18 cellular contexts compared by ENCODE assay signal in genomic region chr1:47582891-47583608, GRCh38.
A peak's percentile ranks its signal among the peaks of the same experiment; 100 is the strongest.
DNase-seq lines count a peak whose midpoint lies in the region; ATAC-seq, FAIRE-seq and TF ChIP-seq lines count a peak whose summit lies in the region.
"Had no signal": no experiment of that assay in that cellular context is flagged by ENCODE, and none has a peak within 500 bp of the region (broad histone marks: within the 10 kb centered on the region; RNA-seq: fewer than 3 reads in every experiment).

No MANE protein-coding gene starts in this region.

- H3K9me3 Mint-ChIP-seq in MCF 10A (ENCODE audit: unreplicated experiment): no peaks in the 10 kb centered on the region

- H3K18ac ChIP-seq in mesenchymal stem cell (ENCODE audit: low read depth in 1 of 2, low read length in 2 of 2): no peak overlapping the region

- CTCF ChIA-PET in MCF 10A (lab: Yijun Ruan, JAX): no interaction called here
- CTCF ChIA-PET in K562 (lab: Yijun Ruan, JAX; ENCODE audit: low intra/inter-chr PET ratio): no interaction called here

- TF ChIP-seq POLR2A in breast epithelium (IDR thresholded peaks at IDR 0.05) (no peak), K562 (conservative IDR thresholded peaks at IDR 0.05) (no peak), vagina (IDR thresholded peaks at IDR 0.05) (no peak), GM12891 (IDR thresholded peaks at IDR 0.05; ENCODE audit: low read depth, low read length) (no peak)

- H4K20me1 ChIP-seq in K562 (replicated peaks; ENCODE audit: control insufficient read depth, insufficient read depth, low read length): no peaks in the 10 kb centered on the region

- H3K27ac ChIP-seq in breast epithelium (no peak overlapping the region), K562 (ENCODE audit: extremely low read depth, low read depth, low read length) (no peak overlapping the region), mesenchymal stem cell (ENCODE audit: low read length, poor library complexity, severe bottlenecking) (no peak overlapping the region), vagina (no peak overlapping the region)
- H3K27ac ChIP-seq: esophagus muscularis mucosa, hepatocyte, lower lobe of right lung, neural progenitor cell, right lobe of liver had no signal

- no peak overlapping the region for H2AK5ac ChIP-seq in mesenchymal stem cell (ENCODE audit: low read length, severe bottlenecking)

- peaks cover 0 to 3% of the 10 kb centered on the region in 2 donors for H3K4me1 ChIP-seq in breast epithelium
- peaks cover 0 to 3% of the 10 kb centered on the region in 2 experiments; a peak in 1 of 5 replicates for H3K4me1 ChIP-seq in K562 (replicated peaks in 1 of 2; ENCODE audit: control insufficient read depth in 2 of 2, insufficient read depth in 2 of 2, low read length in 2 of 2)
- H3K4me1 ChIP-seq in mesenchymal stem cell (ENCODE audit: control insufficient read depth, insufficient read depth, low read depth, low read length): peaks cover 2% of the 10 kb centered on the region
- H3K4me1 ChIP-seq in vagina: peaks cover 14% of the 10 kb centered on the region
- H3K4me1 ChIP-seq: neural progenitor cell, right lobe of liver had no signal

- H3K4ac ChIP-seq in mesenchymal stem cell (ENCODE audit: low read depth in 1 of 2, low read length in 2 of 2): no peak overlapping the region

- no peak overlapping the region for H2BK12ac ChIP-seq in mesenchymal stem cell (ENCODE audit: low read length in 2 of 2)

- 0% methylated on average over 8 of the region's 8 CpGs for WGBS in K562 (ENCODE audit: insufficient coverage, low coverage, missing lambda C conversion rate)
- 34% methylated on average over 7 of the region's 8 CpGs for WGBS in mesenchymal stem cell

- no peak for TF ChIP-seq EP300 in K562 (IDR thresholded peaks at IDR 0.05; ENCODE audit: low read length)

- no peaks in the 10 kb centered on the region for H3K79me2 ChIP-seq in K562 (ENCODE audit: control insufficient read depth, insufficient read depth, low read length)
- H3K79me2 ChIP-seq: hepatocyte had no signal

- peaks cover 17% of the 10 kb centered on the region for H3K4me1 Mint-ChIP-seq in MCF 10A (ENCODE audit: insufficient read depth, unreplicated experiment)

- no peak overlapping the region for H3K9ac ChIP-seq in K562 (ENCODE audit: insufficient read depth in 1 of 2, low read depth in 2 of 2, low read length in 2 of 2)
- H3K9ac ChIP-seq in mesenchymal stem cell (ENCODE audit: low read length): no peak overlapping the region
- H3K9ac ChIP-seq: neural progenitor cell had no signal

- H3K4me2 ChIP-seq in K562 (ENCODE audit: insufficient read depth, low read length) (no peak overlapping the region), mesenchymal stem cell (ENCODE audit: low read length, poor library complexity, severe bottlenecking) (no peak overlapping the region)
- H3K4me2 ChIP-seq: hepatocyte, neural progenitor cell had no signal

- H3K27me3 Mint-ChIP-seq in MCF 10A (ENCODE audit: insufficient read depth, unreplicated experiment): no peaks in the 10 kb centered on the region

- DNase-seq in MCF 10A (ENCODE audit: unreplicated experiment): peak; percentile 21
- DNase-seq in breast epithelium (ENCODE audit: low spot score in 2 of 2): no peak
- no peak for DNase-seq in K562 (ENCODE audit: extremely low read depth in 1 of 4, low spot score in 3 of 4)
- no peak for DNase-seq in mesenchymal stem cell
- peak; percentile 55 to 60 for DNase-seq in vagina (ENCODE audit: extremely low spot score in 2 of 2)
- no peak for DNase-seq in epidermal melanocyte (ENCODE audit: insufficient read length, low spot score)
- no peak for DNase-seq in NCI-H2171 treated with DMSO at 0.1 percent for 48 hours (lab: John Stamatoyannopoulos, UW)
- no peak for DNase-seq in GM12891 (ENCODE audit: insufficient read length, low spot score)
- DNase-seq: activated T-cell treated with anti-CD3 and anti-CD28 coated beads for 4 hours; Calu3; lower lobe of right lung; NCI-H1417; NCI-H345; stimulated activated CD4-positive, alpha-beta T cell treated with anti-CD3 and anti-CD28 coated beads, Interleukin-4, amount 100 ng/mL, for 4 hours had no signal

- H2AFZ ChIP-seq in K562 (ENCODE audit: low read depth, low read length) (no peak overlapping the region), mesenchymal stem cell (ENCODE audit: low read depth, low read length) (no peak overlapping the region)
- H2AFZ ChIP-seq: hepatocyte, neural progenitor cell had no signal

- no TSS peak for BruUV-seq in MCF 10A (replicated peaks; lab: Mats Ljungman, UMichigan)
- no TSS peak for BruUV-seq in K562 (replicated peaks; lab: Mats Ljungman, UMichigan)

- H3K27me3 ChIP-seq in breast epithelium (peaks cover 0 to 12% of the 10 kb centered on the region in 2 donors), K562 (ENCODE audit: control insufficient read depth in 2 of 2, insufficient read depth in 2 of 2, low read length in 2 of 2) (peaks cover 24 to 53% of the 10 kb centered on the region in 2 experiments), mesenchymal stem cell (ENCODE audit: control insufficient read depth in 1 of 2, insufficient read depth in 1 of 2, low read length in 2 of 2) (peaks cover 32 to 50% of the 10 kb centered on the region in 2 experiments), vagina (no peaks in the 10 kb centered on the region)
- H3K27me3 ChIP-seq: neural progenitor cell, right lobe of liver had no signal

- no peak overlapping the region for H2BK5ac ChIP-seq in mesenchymal stem cell (ENCODE audit: low read depth, low read length, poor library complexity, severe bottlenecking)

- no peaks in the 10 kb centered on the region for H3K9me3 ChIP-seq in breast epithelium
- no peaks in the 10 kb centered on the region for H3K9me3 ChIP-seq in K562 (replicated peaks; ENCODE audit: control insufficient read depth, insufficient read depth, low read depth, low read length)
- H3K9me3 ChIP-seq in mesenchymal stem cell (ENCODE audit: control insufficient read depth, low read length): no peaks in the 10 kb centered on the region
- H3K9me3 ChIP-seq in vagina: no peaks in the 10 kb centered on the region
- H3K9me3 ChIP-seq: esophagus muscularis mucosa, lower lobe of right lung, right lobe of liver had no signal

- H3K79me1 ChIP-seq in mesenchymal stem cell (replicated peaks; ENCODE audit: low read length, poor library complexity, severe bottlenecking): no peaks in the 10 kb centered on the region

- H3K9me1 ChIP-seq in K562 (ENCODE audit: control insufficient read depth, insufficient read depth, low read length): no peaks in the 10 kb centered on the region

- peak overlapping the region; percentile 9 for H4K8ac ChIP-seq in mesenchymal stem cell (ENCODE audit: low read length)

- no peak for FAIRE-seq in K562 (lab: Jason Lieb, UNC)
- FAIRE-seq in GM12891 (lab: Jason Lieb, UNC): no peak

- ATAC-seq in K562: no peak
- ATAC-seq: lower lobe of right lung, right lobe of liver had no signal

- no peak overlapping the region for H3K27ac Mint-ChIP-seq in MCF 10A (ENCODE audit: low read depth, unreplicated experiment)
- H3K27ac Mint-ChIP-seq: neural progenitor cell had no signal

- intact Hi-C loops in MCF 10A (cut with micrococcal nuclease): no loop called here
- intact Hi-C loops in breast epithelium (cut with DNase I; ENCODE audit: low total_unique reads): no loop called here
- intact Hi-C loops in K562 (cut with micrococcal nuclease): no loop called here
- intact Hi-C loops in vagina (cut with DNase I): loop anchor here (10.0 kb wide), 1 partner anchor 122 kb away; no protein-coding TSS in a partner anchor

- no peak overlapping the region for H2BK15ac ChIP-seq in mesenchymal stem cell (ENCODE audit: low read depth, poor library complexity, severe bottlenecking)

- H4K91ac ChIP-seq in mesenchymal stem cell (ENCODE audit: low read length): no peak overlapping the region

- POLR2A ChIA-PET in MCF 10A (lab: Yijun Ruan, JAX): interaction anchor here (1.0 kb wide), 1 partner anchor 9 kb away, joined by 4 read pairs; no protein-coding TSS in a partner anchor
- POLR2A ChIA-PET in K562 (lab: Yijun Ruan, JAX): interaction anchor here (0.6 to 1.6 kb wide), 3 partner anchors 12 to 107 kb away, joined by 3 to 5 read pairs (median 3); no protein-coding TSS in a partner anchor

- no peak overlapping the region for H3K4me3 Mint-ChIP-seq in MCF 10A (ENCODE audit: unreplicated experiment)
- H3K4me3 Mint-ChIP-seq: neural progenitor cell had no signal

- in situ Hi-C loops in K562 (cut with MboI): no loop called here

- no peak overlapping the region for H2BK120ac ChIP-seq in mesenchymal stem cell (ENCODE audit: low read depth, low read length)

- no peak for TF ChIP-seq CTCF in MCF 10A (IDR thresholded peaks at IDR 0.05; ENCODE audit: unreplicated experiment)
- TF ChIP-seq CTCF in breast epithelium (IDR thresholded peaks at IDR 0.05): no peak
- TF ChIP-seq CTCF in K562 (IDR thresholded peaks at IDR 0.05 in 2 of 3, conservative IDR thresholded peaks at IDR 0.05 in 1 of 3; ENCODE audit: insufficient read depth in 2 of 3, low read depth in 1 of 3, low read length in 3 of 3): no peak
- no peak for TF ChIP-seq CTCF in vagina (IDR thresholded peaks at IDR 0.05)

- H3K14ac ChIP-seq in mesenchymal stem cell (ENCODE audit: low read length in 2 of 2): no peak overlapping the region

- H3K23ac ChIP-seq in mesenchymal stem cell (ENCODE audit: low read length in 2 of 2): no peak overlapping the region

- TF ChIP-seq RAD21 in K562 (CRISPR knock-in tag; conservative IDR thresholded peaks at IDR 0.05 in 1 of 2, IDR thresholded peaks at IDR 0.05 in 1 of 2): no peak

- no peak overlapping the region for H3K4me3 ChIP-seq in breast epithelium
- no peak overlapping the region for H3K4me3 ChIP-seq in K562
- no peak overlapping the region for H3K4me3 ChIP-seq in mesenchymal stem cell (ENCODE audit: insufficient read depth in 1 of 2, low read depth in 1 of 2, low read length in 2 of 2)
- H3K4me3 ChIP-seq in vagina: no peak overlapping the region
- H3K4me3 ChIP-seq: esophagus muscularis mucosa, hepatocyte, lower lobe of right lung, neural progenitor cell, right lobe of liver had no signal

- H3K36me3 ChIP-seq in breast epithelium: no peaks in the 10 kb centered on the region
- no peaks in the 10 kb centered on the region for H3K36me3 ChIP-seq in K562 (ENCODE audit: control insufficient read depth, insufficient read depth, low read length)
- no peaks in the 10 kb centered on the region for H3K36me3 ChIP-seq in mesenchymal stem cell (ENCODE audit: control insufficient read depth in 1 of 2, insufficient read depth in 2 of 2, low read depth in 1 of 2, low read length in 2 of 2)
- no peaks in the 10 kb centered on the region for H3K36me3 ChIP-seq in vagina
- H3K36me3 ChIP-seq: esophagus muscularis mucosa, lower lobe of right lung, neural progenitor cell, right lobe of liver had no signal

- no peaks in the 10 kb centered on the region for H3K36me3 Mint-ChIP-seq in MCF 10A (ENCODE audit: insufficient read depth, unreplicated experiment)
- H3K36me3 Mint-ChIP-seq: neural progenitor cell had no signal

TF ChIP-seq in GM12891, 5 proteins besides CTCF, POLR2A, EP300 and RAD21:
- no peak for TF ChIP-seq TAF1 (IDR thresholded peaks at IDR 0.05; ENCODE audit: low read depth, low read length)
- TF ChIP-seq PAX5 (IDR thresholded peaks at IDR 0.05; ENCODE audit: insufficient read depth, low read length, severe bottlenecking): no peak
- TF ChIP-seq SPI1 (IDR thresholded peaks at IDR 0.05; ENCODE audit: low read depth, low read length): no peak
- no peak for TF ChIP-seq POLR2AphosphoS5 (IDR thresholded peaks at IDR 0.05; ENCODE audit: low read depth, low read length)
- TF ChIP-seq POU2F2 (IDR thresholded peaks at IDR 0.05; ENCODE audit: low read depth, low read length): no peak

Comparison
In these comparisons a context has a peak if more than half of its experiments do, and no peak if none do; other contexts are left out.
1. DNase-seq: peak in MCF 10A (single experiment) and vagina (2 of 2); none in breast epithelium (0 of 2), K562 (0 of 4), mesenchymal stem cell (single experiment), epidermal melanocyte (single experiment), NCI-H2171 treated with DMSO at 0.1 percent for 48 hours (single experiment) and GM12891 (single experiment).